11 cellular contexts compared by ENCODE assay signal in genomic region chr21:41932191-41932575, GRCh38. TPM values are rescaled to one million over a fixed set of nuclear protein-coding genes. Genes with fewer than 3 reads are reported as not detected.
DNase-seq lines count a peak whose midpoint lies in the region; TF ChIP-seq lines count a peak whose summit lies in the region.
"Had no signal": no experiment of that assay in that cellular context is flagged by ENCODE, and none has a peak within 500 bp of the region (broad histone marks: within the 10 kb centered on the region; RNA-seq: fewer than 3 reads in every experiment).

No MANE protein-coding gene starts in this region.

- intact Hi-C loops in esophagus squamous epithelium (cut with DNase I) = loop anchor here (10.0 kb wide), 1 partner anchor 183 kb away; no protein-coding TSS in a partner anchor
- intact Hi-C loops in ovary (cut with DNase I) = loop anchor here in 1 of 4 donors (10.0 kb wide), 2 partner anchors 117 to 183 kb away; no protein-coding TSS in a partner anchor
- intact Hi-C loops in CD4-positive, alpha-beta memory T cell (cut with micrococcal nuclease) = no loop called here

- no peak overlapping the region for H3K4me3 ChIP-seq in OCI-LY3 (ENCODE audit: low read length)
- no peak overlapping the region for H3K4me3 ChIP-seq in esophagus squamous epithelium
- no peak overlapping the region for H3K4me3 ChIP-seq in ovary
- H3K4me3 ChIP-seq in CD4-positive, alpha-beta memory T cell (ENCODE audit: low read length in 2 of 2) = no peak overlapping the region

- H3K9me3 ChIP-seq in OCI-LY3 (ENCODE audit: insufficient read depth, low read length) = no peaks in the 10 kb centered on the region
- H3K9me3 ChIP-seq in esophagus squamous epithelium = no peaks in the 10 kb centered on the region
- H3K9me3 ChIP-seq in ovary = no peaks in the 10 kb centered on the region
- no peaks in the 10 kb centered on the region for H3K9me3 ChIP-seq in CD4-positive, alpha-beta memory T cell (ENCODE audit: control insufficient read depth in 1 of 2, low read length in 2 of 2)

- TF ChIP-seq CTCF in C4-2B (conservative IDR thresholded peaks at IDR 0.05) = no peak
- peak; percentile 5; the same call in 1 of the 2 replicates for TF ChIP-seq CTCF in OCI-LY3 (IDR thresholded peaks at IDR 0.05; ENCODE audit: low read depth, low read length)
- no peak for TF ChIP-seq CTCF in esophagus squamous epithelium (IDR thresholded peaks at IDR 0.05)
- no peak for TF ChIP-seq CTCF in ovary (IDR thresholded peaks at IDR 0.05)
- TF ChIP-seq CTCF in glutamatergic neuron (IDR thresholded peaks at IDR 0.05; ENCODE audit: partially characterized antibody, unreplicated experiment) = no peak

- peak overlapping the region; percentile 73 for H3K27ac ChIP-seq in C4-2B
- no peak overlapping the region for H3K27ac ChIP-seq in OCI-LY3 (ENCODE audit: low read length)
- peak overlapping the region; percentile 76 to 88 (median 85) for H3K27ac ChIP-seq in esophagus squamous epithelium
- H3K27ac ChIP-seq in ovary = peak overlapping the region in 1 of 2 donors; percentile 64
- no peak overlapping the region for H3K27ac ChIP-seq in CD4-positive, alpha-beta memory T cell (ENCODE audit: low read depth, low read length)

- CTCF ChIA-PET in CD4-positive, alpha-beta memory T cell (lab: Charles Lee; ENCODE audit: partially characterized antibody) = no interaction called here

- no peak overlapping the region for H3K9ac ChIP-seq in OCI-LY3 (ENCODE audit: low read length)

- 21 to 29% methylated on average over 1 to 12 of the region's 13 CpGs for WGBS in esophagus squamous epithelium, 2 donors
- 39 to 42% (median 39%) methylated on average over 13 of the region's 13 CpGs for WGBS in ovary, 3 donors

- no peaks in the 10 kb centered on the region for H3K79me2 ChIP-seq in OCI-LY3 (ENCODE audit: low read length)

- H3K36me3 Mint-ChIP-seq in glutamatergic neuron (ENCODE audit: unreplicated experiment) = no peaks in the 10 kb centered on the region
- no peaks in the 10 kb centered on the region for H3K36me3 Mint-ChIP-seq in CD4-positive, alpha-beta memory T cell

- no peaks in the 10 kb centered on the region for H3K27me3 ChIP-seq in OCI-LY3 (ENCODE audit: low read depth, low read length)
- no peaks in the 10 kb centered on the region for H3K27me3 ChIP-seq in esophagus squamous epithelium
- no peaks in the 10 kb centered on the region for H3K27me3 ChIP-seq in ovary
- H3K27me3 ChIP-seq in CD4-positive, alpha-beta memory T cell (ENCODE audit: insufficient read depth, low read length) = no peaks in the 10 kb centered on the region

- H3K4me3 Mint-ChIP-seq in glutamatergic neuron (ENCODE audit: unreplicated experiment) = no peak overlapping the region
- no peak overlapping the region for H3K4me3 Mint-ChIP-seq in CD4-positive, alpha-beta memory T cell
- H3K4me3 Mint-ChIP-seq: brain had no signal

- TF ChIP-seq POLR2A in esophagus squamous epithelium (IDR thresholded peaks at IDR 0.05) (no peak), ovary (IDR thresholded peaks at IDR 0.05) (no peak)

- no peaks in the 10 kb centered on the region for H3K9me3 Mint-ChIP-seq in glutamatergic neuron (ENCODE audit: unreplicated experiment)
- H3K9me3 Mint-ChIP-seq in CD4-positive, alpha-beta memory T cell = no peaks in the 10 kb centered on the region
- H3K9me3 Mint-ChIP-seq: brain had no signal

- H4K20me1 ChIP-seq in OCI-LY3 (ENCODE audit: insufficient read depth, low read length) = no peaks in the 10 kb centered on the region

- no peak overlapping the region for H3K27ac Mint-ChIP-seq in glutamatergic neuron (ENCODE audit: unreplicated experiment)
- no peak overlapping the region for H3K27ac Mint-ChIP-seq in CD4-positive, alpha-beta memory T cell
- H3K27ac Mint-ChIP-seq: brain had no signal

- peaks cover 2% of the 10 kb centered on the region for H3K27me3 Mint-ChIP-seq in glutamatergic neuron (ENCODE audit: unreplicated experiment)
- peaks cover 0 to 13% of the 10 kb centered on the region in 2 donors for H3K27me3 Mint-ChIP-seq in CD4-positive, alpha-beta memory T cell

- H3K4me1 ChIP-seq in OCI-LY3 (ENCODE audit: low read length) (peaks cover 34% of the 10 kb centered on the region), esophagus squamous epithelium (peaks cover 12 to 74% (median 57%) of the 10 kb centered on the region in 3 donors), ovary (ENCODE audit: insufficient read depth) (peaks cover 21% of the 10 kb centered on the region)
- peaks cover under 1% of the 10 kb centered on the region for H3K4me1 ChIP-seq in CD4-positive, alpha-beta memory T cell (ENCODE audit: insufficient read depth, low read length)

- no peak for TF ChIP-seq EP300 in ovary (IDR thresholded peaks at IDR 0.05)

- H2AFZ ChIP-seq in OCI-LY3 (ENCODE audit: low read depth, low read length) = no peak overlapping the region

- no peak for DNase-seq in esophagus squamous epithelium (lab: John Stamatoyannopoulos, UW)
- peak in 4 of 5 donors; percentile 32 to 53 (median 48) for DNase-seq in ovary
- DNase-seq in glutamatergic neuron = no peak
- no peak for DNase-seq in CD4-positive, alpha-beta memory T cell
- no peak for DNase-seq in middle frontal gyrus (ENCODE audit: extremely low spot score, low spot score)
- DNase-seq in cortex of kidney (lab: John Stamatoyannopoulos, UW) = no peak
- DNase-seq: kidney, NCI-H526 treated with DMSO at 0.1 percent for 48 hours had no signal

- H3K4me1 Mint-ChIP-seq in glutamatergic neuron (ENCODE audit: low read depth, unreplicated experiment) = no peaks in the 10 kb centered on the region
- H3K4me1 Mint-ChIP-seq in CD4-positive, alpha-beta memory T cell = peaks cover 0 to 8% (median 2%) of the 10 kb centered on the region in 4 donors

- no peaks in the 10 kb centered on the region for H3K36me3 ChIP-seq in OCI-LY3 (replicated peaks; ENCODE audit: low read depth, low read length)
- no peaks in the 10 kb centered on the region for H3K36me3 ChIP-seq in esophagus squamous epithelium
- no peaks in the 10 kb centered on the region for H3K36me3 ChIP-seq in ovary
- no peaks in the 10 kb centered on the region for H3K36me3 ChIP-seq in CD4-positive, alpha-beta memory T cell (ENCODE audit: insufficient read depth, low read length)

- POLR2A ChIA-PET in CD4-positive, alpha-beta memory T cell (lab: Charles Lee; ENCODE audit: partially characterized antibody) = no interaction called here

- no peak overlapping the region for H3K4me2 ChIP-seq in OCI-LY3 (ENCODE audit: low read length)

RNA-seq across cellular contexts. Expression of gene C2CD2, which starts 21.6 kb away (rescaled TPM):
- total RNA-seq in esophagus squamous epithelium = 10 to 100 TPM; 13.6 to 21.2 (median 15.6) TPM
- 10 to 100 TPM; 24.2 to 58.6 (median 37.4) TPM for total RNA-seq in ovary
- 10 to 100 TPM; 18.9 to 61.5 TPM for polyA plus RNA-seq in ovary
- total RNA-seq in glutamatergic neuron (ENCODE audit: unreplicated experiment) = 0.78 TPM
- 10 to 100 TPM; 10.5 to 11.0 TPM for total RNA-seq in CD4-positive, alpha-beta memory T cell
- polyA plus RNA-seq in CD4-positive, alpha-beta memory T cell = 1 to 10 TPM; 1.9 to 3.5 TPM

RNA-seq across cellular contexts. Expression of gene PRDM15, which starts 53.0 kb away (rescaled TPM):
- total RNA-seq in esophagus squamous epithelium = 1 to 10 TPM; 4.7 to 9.2 (median 5.4) TPM
- 10 to 100 TPM in 1 of 7 donors, 1 to 10 TPM in 6; 5.2 to 10.9 (median 6.0) TPM for total RNA-seq in ovary
- 1 to 10 TPM; 2.0 to 2.2 TPM for polyA plus RNA-seq in ovary
- 10.2 TPM for total RNA-seq in glutamatergic neuron (ENCODE audit: unreplicated experiment)
- total RNA-seq in CD4-positive, alpha-beta memory T cell = 10 to 100 TPM; 14.2 to 14.3 TPM
- 1 to 10 TPM in 1 of 2 donors, under 1 TPM in 1; 0.50 to 3.3 TPM for polyA plus RNA-seq in CD4-positive, alpha-beta memory T cell

Comparison
In these comparisons a context has a peak if more than half of its experiments do, and no peak if none do; other contexts are left out.
1. H3K27ac ChIP-seq: peak in C4-2B (single experiment) and esophagus squamous epithelium (4 of 4); none in OCI-LY3 (single experiment) and CD4-positive, alpha-beta memory T cell (single experiment).
2. DNase-seq: peak in ovary (4 of 5); none in esophagus squamous epithelium (single experiment), glutamatergic neuron (single experiment), CD4-positive, alpha-beta memory T cell (0 of 5), middle frontal gyrus (single experiment) and cortex of kidney (single experiment).